ENCODE assay signal across 25 cellular contexts in the genomic region with DNA sequence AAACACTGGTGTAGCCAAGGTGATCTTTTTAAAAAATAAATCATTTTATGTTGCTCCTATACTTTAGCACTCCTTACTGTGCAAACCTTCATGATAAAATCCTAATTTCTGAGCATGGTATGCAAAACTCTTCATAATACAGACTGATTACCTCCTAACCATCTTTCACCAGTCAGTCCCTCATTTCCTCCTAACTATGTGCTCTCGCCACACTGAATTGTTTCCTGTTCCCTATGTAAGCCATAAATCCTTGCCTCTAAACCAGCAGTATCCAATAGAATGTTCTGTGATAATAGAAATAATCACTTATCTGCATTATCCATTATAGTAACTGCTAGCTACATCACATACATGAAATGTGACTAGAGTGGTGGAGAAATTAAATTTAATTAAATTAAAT.
"Had no signal": no experiment of that assay in that cellular context is flagged by ENCODE, and none has a peak within 500 bp of the region (broad histone marks: within the 10 kb centered on the region; RNA-seq: fewer than 3 reads in every experiment).

No MANE protein-coding gene starts in this region.

- H3K9me3 Mint-ChIP-seq: naive thymus-derived CD8-positive, alpha-beta T cell; neural progenitor cell; stimulated activated effector memory CD8-positive, alpha-beta T cell treated with anti-CD3 and anti-CD28 coated beads, Interleukin-12 subunit alpha, Interleukin-12 subunit beta, amount 100 ng/mL, for 72 hours had no signal

- H3K36me3 Mint-ChIP-seq: stimulated activated effector memory CD8-positive, alpha-beta T cell treated with anti-CD3 and anti-CD28 coated beads, Interleukin-12 subunit alpha, Interleukin-12 subunit beta, amount 100 ng/mL, for 72 hours had no signal

- H3K27me3 Mint-ChIP-seq: naive thymus-derived CD8-positive, alpha-beta T cell; natural killer cell treated with Interleukin-12 subunit alpha and Interleukin-12 subunit beta and Interleukin-15 and Interleukin-18, amount 100 ng/mL, for 72 hours; progenitor cell of endocrine pancreas; stimulated activated naive B cell treated with anti-CD40 and anti-IgM and Interleukin-4, amounts not matched to agents 10 μg/mL and 1 μg/mL and 100 μg/mL, for 72 hours; stimulated activated naive CD8-positive, alpha-beta T cell treated with anti-CD3 and anti-CD28 coated beads, Interleukin-15, Interleukin-2, amounts not matched to agents 100 ng/mL and 50 ng/mL, for 24 hours had no signal

- ATAC-seq: naive thymus-derived CD8-positive, alpha-beta T cell; natural killer cell treated with Interleukin-12 subunit alpha and Interleukin-12 subunit beta and Interleukin-15 and Interleukin-18, amount 100 ng/mL, for 72 hours; psoas muscle; right cardiac atrium; right lobe of liver; stimulated activated effector memory CD8-positive, alpha-beta T cell treated with anti-CD3 and anti-CD28 coated beads, Interleukin-12 subunit alpha, Interleukin-12 subunit beta, amount 100 ng/mL, for 72 hours; stimulated activated naive B cell treated with anti-CD40 and anti-IgM and Interleukin-4, amounts not matched to agents 10 μg/mL and 1 μg/mL and 100 μg/mL, for 72 hours had no signal

- H3K4me3 Mint-ChIP-seq: naive thymus-derived CD8-positive, alpha-beta T cell; natural killer cell treated with Interleukin-12 subunit alpha and Interleukin-12 subunit beta and Interleukin-15 and Interleukin-18, amount 100 ng/mL, for 72 hours; neural progenitor cell; stimulated activated effector memory CD8-positive, alpha-beta T cell treated with anti-CD3 and anti-CD28 coated beads, Interleukin-12 subunit alpha, Interleukin-12 subunit beta, amount 100 ng/mL, for 72 hours; stimulated activated naive B cell treated with anti-CD40 and anti-IgM and Interleukin-4, amounts not matched to agents 10 μg/mL and 1 μg/mL and 100 μg/mL, for 72 hours; stimulated activated naive CD8-positive, alpha-beta T cell treated with anti-CD3 and anti-CD28 coated beads, Interleukin-15, Interleukin-2, amounts not matched to agents 100 ng/mL and 50 ng/mL, for 24 hours had no signal

- DNase-seq: naive thymus-derived CD8-positive, alpha-beta T cell; occipital lobe; ovary; posterior cingulate gyrus; psoas muscle; right cardiac atrium; right lobe of liver; sigmoid colon; small intestine; stimulated activated CD4-positive, alpha-beta T cell treated with anti-CD3 and anti-CD28 coated beads, Interleukin-15, amount 100 ng/mL, for 24 hours; stimulated activated CD4-positive, alpha-beta T cell treated with anti-CD3 and anti-CD28 coated beads, Interleukin-2, amount 100 ng/mL, for 24 hours; stimulated activated CD4-positive, alpha-beta T cell treated with anti-CD3 and anti-CD28 coated beads, Interleukin-2, amount 100 ng/mL, for 48 hours; stimulated activated CD4-positive, alpha-beta T cell treated with anti-CD3 and anti-CD28 coated beads, Interleukin-4, amount 100 ng/mL, for 24 hours; stimulated activated naive B cell treated with anti-CD40 and anti-IgM and Interleukin-4, amounts not matched to agents 10 μg/mL and 1 μg/mL and 100 μg/mL, for 72 hours; stimulated activated naive CD4-positive, alpha-beta T cell treated with Interleukin-2 at 50 U/mL for 16 hours; stomach; thyroid gland; trophoblast cell; upper lobe of left lung had no signal

- H3K27ac Mint-ChIP-seq: neural progenitor cell; progenitor cell of endocrine pancreas; stimulated activated effector memory CD8-positive, alpha-beta T cell treated with anti-CD3 and anti-CD28 coated beads, Interleukin-12 subunit alpha, Interleukin-12 subunit beta, amount 100 ng/mL, for 72 hours; stimulated activated naive B cell treated with anti-CD40 and anti-IgM and Interleukin-4, amounts not matched to agents 10 μg/mL and 1 μg/mL and 100 μg/mL, for 72 hours; stimulated activated naive CD8-positive, alpha-beta T cell treated with anti-CD3 and anti-CD28 coated beads, Interleukin-15, Interleukin-2, amounts not matched to agents 100 ng/mL and 50 ng/mL, for 24 hours had no signal

- FAIRE-seq: small intestine, urothelium cell line had no signal

- H3K4me1 Mint-ChIP-seq: neural progenitor cell had no signal
